ENCODE assay signal across 1 cellular context in genomic region chr6:2976060-2976459, GRCh38.
TF ChIP-seq lines count a peak whose summit lies in the region.

No MANE protein-coding gene starts in this region.

TF ChIP-seq in HCT116, 20 proteins besides CTCF, POLR2A, EP300 and RAD21 (continued from another document):
- TF ChIP-seq REST (IDR thresholded peaks at IDR 0.05; ENCODE audit: low read depth) = no peak
- no peak for TF ChIP-seq TCF7L2 (IDR thresholded peaks at IDR 0.05; ENCODE audit: borderline replicate concordance, extremely low read depth, insufficient read depth, insufficient read length)
- no peak for TF ChIP-seq POLR2AphosphoS5 (IDR thresholded peaks at IDR 0.05; ENCODE audit: low read depth, low read length)
- TF ChIP-seq YY1 (IDR thresholded peaks at IDR 0.05; ENCODE audit: extremely low read depth, insufficient replicate concordance, low read depth, low read length) = no peak
- no peak for TF ChIP-seq EZH2phosphoT487 (IDR thresholded peaks at IDR 0.05; ENCODE audit: borderline replicate concordance)
- TF ChIP-seq SRF (IDR thresholded peaks at IDR 0.05; ENCODE audit: low read depth) = no peak
- TF ChIP-seq SP1 (IDR thresholded peaks at IDR 0.05; ENCODE audit: low read depth) = no peak
- no peak for TF ChIP-seq SIN3A (IDR thresholded peaks at IDR 0.05; ENCODE audit: low read depth)
- TF ChIP-seq EGR1 (IDR thresholded peaks at IDR 0.05; ENCODE audit: low read depth) = no peak
- TF ChIP-seq CEBPB (IDR thresholded peaks at IDR 0.05; ENCODE audit: low read depth) = no peak
- TF ChIP-seq ZNF274 (IDR thresholded peaks at IDR 0.05; ENCODE audit: low read depth, low read length) = no peak
- no peak for TF ChIP-seq ELF1 (IDR thresholded peaks at IDR 0.05; ENCODE audit: borderline replicate concordance, low read depth)
- TF ChIP-seq ZFX (IDR thresholded peaks at IDR 0.05) = no peak
- no peak for TF ChIP-seq ATF3 (IDR thresholded peaks at IDR 0.05)
TF ChIP-seq in HCT116: peak in this region for 0.
